ENCODE assay signal across 8 cellular contexts in genomic region chr14:93184391-93185332, GRCh38. TPM values are rescaled to one million over a fixed set of nuclear protein-coding genes. Genes with fewer than 3 reads are reported as not detected.
DNase-seq lines count a peak whose midpoint lies in the region; ATAC-seq and TF ChIP-seq lines count a peak whose summit lies in the region.

TSS of gene LYSET (plus strand) at chr14:93185317. CDS start at chr14:93185406, 89 bp downstream.
TSS of gene MOAP1 (minus strand) at chr14:93184897. CDS start at chr14:93184242, 655 bp downstream.

- H3K4me1 Mint-ChIP-seq in activated T-cell treated with anti-CD3 and anti-CD28 coated beads, Interleukin-2, amount 50 U/mL, for 72 hours (ENCODE audit: low read depth): peaks cover 40% of the 10 kb centered on the region
- peaks cover 29 to 32% of the 10 kb centered on the region in 2 donors for H3K4me1 Mint-ChIP-seq in natural killer cell treated with Interleukin-12 subunit alpha and Interleukin-12 subunit beta and Interleukin-15 and Interleukin-18, amount 100 ng/mL, for 72 hours (ENCODE audit: low read depth in 2 of 2)

- TF ChIP-seq CTCF in fibroblast of lung (conservative IDR thresholded peaks at IDR 0.05 in 1 of 2, IDR thresholded peaks at IDR 0.05 in 1 of 2; ENCODE audit: low read depth in 1 of 2, low read length in 2 of 2): no peak

- H3K27ac ChIP-seq in HUES48 (ENCODE audit: low read depth, low read length): peak within 1 kb of the TSS; percentile 97
- H3K27ac ChIP-seq in fibroblast of lung (ENCODE audit: insufficient read depth, low read length): peak within 1 kb of the TSS; percentile 95

- peak within 1 kb of the TSS; percentile 97 for H3K27ac Mint-ChIP-seq in activated T-cell treated with anti-CD3 and anti-CD28 coated beads, Interleukin-2, amount 50 U/mL, for 72 hours
- peak within 1 kb of the TSS; percentile 86 to 93 for H3K27ac Mint-ChIP-seq in natural killer cell treated with Interleukin-12 subunit alpha and Interleukin-12 subunit beta and Interleukin-15 and Interleukin-18, amount 100 ng/mL, for 72 hours

- ATAC-seq in GM21390 (IDR thresholded peaks at IDR 0.05; ENCODE audit: unreplicated experiment): peak; percentile 78
- peak; percentile 92 to 93 for ATAC-seq in activated T-cell treated with anti-CD3 and anti-CD28 coated beads, Interleukin-2, amount 50 U/mL, for 72 hours (replicated peaks in 1 of 2)
- peak; percentile 94 to 97 for ATAC-seq in natural killer cell treated with Interleukin-12 subunit alpha and Interleukin-12 subunit beta and Interleukin-15 and Interleukin-18, amount 100 ng/mL, for 72 hours
- peak; percentile 87 for ATAC-seq in stimulated activated naive CD8-positive, alpha-beta T cell treated with anti-CD3 and anti-CD28 coated beads, Interleukin-15, Interleukin-2, amounts not matched to agents 100 U/mL and 50 U/mL, for 24 hours

- H3K79me2 ChIP-seq in fibroblast of lung (ENCODE audit: control insufficient read depth, insufficient read depth, low read length): peaks cover 10% of the 10 kb centered on the region

- H3K27me3 Mint-ChIP-seq in activated T-cell treated with anti-CD3 and anti-CD28 coated beads, Interleukin-2, amount 50 U/mL, for 72 hours (ENCODE audit: low read depth): no peaks in the 10 kb centered on the region
- H3K27me3 Mint-ChIP-seq in natural killer cell treated with Interleukin-12 subunit alpha and Interleukin-12 subunit beta and Interleukin-15 and Interleukin-18, amount 100 ng/mL, for 72 hours: no peaks in the 10 kb centered on the region

- H3K9ac ChIP-seq in HUES48 (ENCODE audit: low read depth, low read length) (peak within 1 kb of the TSS; percentile 80), fibroblast of lung (ENCODE audit: insufficient read depth, low read length) (peak within 1 kb of the TSS; percentile 96)

- H3K27me3 ChIP-seq in HUES48 (ENCODE audit: control insufficient read depth, insufficient read depth, low read length) (no peaks in the 10 kb centered on the region), fibroblast of lung (ENCODE audit: control insufficient read depth, insufficient read depth, low read length) (no peaks in the 10 kb centered on the region)

- peak within 1 kb of the TSS; percentile 71 for H3K4me2 ChIP-seq in fibroblast of lung (ENCODE audit: extremely low read depth, insufficient read depth, low read length)

- peak within 1 kb of the TSS; percentile 95 for H2AFZ ChIP-seq in fibroblast of lung (ENCODE audit: low read length)

- H3K9me3 ChIP-seq in HUES48 (ENCODE audit: control insufficient read depth, insufficient read depth, low read length): no peaks in the 10 kb centered on the region
- H3K9me3 ChIP-seq in fibroblast of lung (ENCODE audit: control insufficient read depth, insufficient read depth, low read depth, low read length): no peaks in the 10 kb centered on the region

- no peaks in the 10 kb centered on the region for H3K9me3 Mint-ChIP-seq in activated T-cell treated with anti-CD3 and anti-CD28 coated beads, Interleukin-2, amount 50 U/mL, for 72 hours
- no peaks in the 10 kb centered on the region for H3K9me3 Mint-ChIP-seq in natural killer cell treated with Interleukin-12 subunit alpha and Interleukin-12 subunit beta and Interleukin-15 and Interleukin-18, amount 100 ng/mL, for 72 hours

- H3K36me3 ChIP-seq in HUES48 (ENCODE audit: control insufficient read depth, insufficient read depth, low read length): peaks cover 42% of the 10 kb centered on the region
- H3K36me3 ChIP-seq in fibroblast of lung (ENCODE audit: control insufficient read depth, insufficient read depth, low read length): no peaks in the 10 kb centered on the region

- H3K4me3 Mint-ChIP-seq in activated T-cell treated with anti-CD3 and anti-CD28 coated beads, Interleukin-2, amount 50 U/mL, for 72 hours: peak within 1 kb of the TSS; percentile 94 to 98
- peak within 1 kb of the TSS; percentile 95 for H3K4me3 Mint-ChIP-seq in natural killer cell treated with Interleukin-12 subunit alpha and Interleukin-12 subunit beta and Interleukin-15 and Interleukin-18, amount 100 ng/mL, for 72 hours

- DNase-seq in DMS153 treated with DMSO at 0.1 percent for 48 hours (lab: John Stamatoyannopoulos, UW; ENCODE audit: unreplicated experiment): peak; percentile 36
- DNase-seq in activated T-cell treated with anti-CD3 and anti-CD28 coated beads, Interleukin-2, amount 50 U/mL, for 72 hours: peak; percentile 92 to 94
- DNase-seq in fibroblast of lung (ENCODE audit: low read depth in 2 of 2): peak; percentile 74 to 83
- DNase-seq in natural killer cell treated with Interleukin-12 subunit alpha and Interleukin-12 subunit beta and Interleukin-15 and Interleukin-18, amount 100 ng/mL, for 72 hours (ENCODE audit: low spot score): peak; percentile 95
- peak; percentile 91 for DNase-seq in stimulated activated naive CD8-positive, alpha-beta T cell treated with anti-CD3 and anti-CD28 coated beads, Interleukin-15, Interleukin-2, amounts not matched to agents 100 U/mL and 50 U/mL, for 24 hours

- H3K4me3 ChIP-seq in HUES48 (ENCODE audit: low read depth, low read length): peak within 1 kb of the TSS; percentile 92
- peak within 1 kb of the TSS; percentile 76 to 98 (median 96) for H3K4me3 ChIP-seq in fibroblast of lung (replicated peaks in 1 of 4; ENCODE audit: control extremely low read depth in 1 of 4, insufficient read depth in 1 of 4, low read depth in 3 of 4, low read length in 4 of 4)

- H3K4me1 ChIP-seq in HUES48 (ENCODE audit: control insufficient read depth, insufficient read depth, low read length) (peaks cover 7% of the 10 kb centered on the region), fibroblast of lung (ENCODE audit: control insufficient read depth, extremely low read depth, insufficient read depth, low read length) (no peaks in the 10 kb centered on the region)

- peaks cover 2 to 7% of the 10 kb centered on the region in 2 donors for H3K36me3 Mint-ChIP-seq in activated T-cell treated with anti-CD3 and anti-CD28 coated beads, Interleukin-2, amount 50 U/mL, for 72 hours (ENCODE audit: insufficient read depth in 2 of 2)
- H3K36me3 Mint-ChIP-seq in natural killer cell treated with Interleukin-12 subunit alpha and Interleukin-12 subunit beta and Interleukin-15 and Interleukin-18, amount 100 ng/mL, for 72 hours: peaks cover 13% of the 10 kb centered on the region

- no peaks in the 10 kb centered on the region for H4K20me1 ChIP-seq in fibroblast of lung (ENCODE audit: control insufficient read depth, extremely low read depth, insufficient read depth, low read length)

TF ChIP-seq in PFSK-1, 5 proteins besides CTCF, POLR2A, EP300 and RAD21:
- peak; percentile 13; the same call in 1 of the 2 replicates for TF ChIP-seq SIN3A (IDR thresholded peaks at IDR 0.05; ENCODE audit: borderline replicate concordance, insufficient read depth, low read length)
- TF ChIP-seq FOXP2 (optimal IDR thresholded peaks at IDR 0.05; ENCODE audit: borderline replicate concordance, extremely low read depth, extremely low read length, insufficient read depth): peak; percentile 18
- TF ChIP-seq REST (IDR thresholded peaks at IDR 0.05; ENCODE audit: insufficient read depth in 1 of 2, low read depth in 2 of 2, low read length in 2 of 2): no peak
- TF ChIP-seq TAF1 (IDR thresholded peaks at IDR 0.05; ENCODE audit: borderline replicate concordance, insufficient read depth, low read length): no peak
- peak; percentile 45; the same call in 1 of the 2 replicates for TF ChIP-seq POLR2AphosphoS5 (IDR thresholded peaks at IDR 0.05; ENCODE audit: low read depth, low read length)

RNA-seq across cellular contexts. Expression of gene LYSET, which starts in this region (rescaled TPM):
- polyA plus RNA-seq in PFSK-1 (2012; ENCODE audit: insufficient read length, low read depth): 7.8 TPM
- 10 to 100 TPM; 12.9 to 15.4 TPM for total RNA-seq in activated T-cell treated with anti-CD3 and anti-CD28 coated beads, Interleukin-2, amount 50 U/mL, for 72 hours
- total RNA-seq in fibroblast of lung: 8.5 and 11.6 TPM in 2 replicates
- 11.6 and 11.9 TPM in 2 replicates for polyA plus RNA-seq in fibroblast of lung
- polyA plus RNA-seq in fibroblast of lung (2012): 13.8 and 15.0 TPM in 2 replicates
- polyA minus RNA-seq in fibroblast of lung (ENCODE audit: low replicate concordance): 0.35 and 6.4 TPM in 2 replicates
- total RNA-seq in natural killer cell treated with Interleukin-12 subunit alpha and Interleukin-12 subunit beta and Interleukin-15 and Interleukin-18, amount 100 ng/mL, for 72 hours: 10 to 100 TPM in 1 of 2 donors, 1 to 10 TPM in 1; 8.6 to 11.5 TPM

RNA-seq across cellular contexts. Expression of gene MOAP1, which starts in this region (rescaled TPM):
- 9.5 TPM for polyA plus RNA-seq in PFSK-1 (2012; ENCODE audit: insufficient read length, low read depth)
- 10 to 100 TPM; 21.1 to 27.5 TPM for total RNA-seq in activated T-cell treated with anti-CD3 and anti-CD28 coated beads, Interleukin-2, amount 50 U/mL, for 72 hours
- total RNA-seq in fibroblast of lung: 16.9 and 21.3 TPM in 2 replicates
- 12.4 and 18.5 TPM in 2 replicates for polyA plus RNA-seq in fibroblast of lung
- 8.1 and 10.9 TPM in 2 replicates for polyA plus RNA-seq in fibroblast of lung (2012)
- 5.1 and 6.7 TPM in 2 replicates for polyA minus RNA-seq in fibroblast of lung (ENCODE audit: low replicate concordance)
- total RNA-seq in natural killer cell treated with Interleukin-12 subunit alpha and Interleukin-12 subunit beta and Interleukin-15 and Interleukin-18, amount 100 ng/mL, for 72 hours: 10 to 100 TPM; 18.3 to 30.2 TPM

Comparison
In these comparisons a context has a peak if more than half of its experiments do, and no peak if none do; other contexts are left out.
1. Peak in every context shown above with its lines: DNase-seq, ATAC-seq, H3K4me3 ChIP-seq and H3K27ac ChIP-seq.
2. DNase-seq: peak in every context shown above with its lines; median percentile 95 in natural killer cell treated with Interleukin-12 subunit alpha and Interleukin-12 subunit beta and Interleukin-15 and Interleukin-18, amount 100 ng/mL, for 72 hours; 93 in activated T-cell treated with anti-CD3 and anti-CD28 coated beads, Interleukin-2, amount 50 U/mL, for 72 hours; 91 in stimulated activated naive CD8-positive, alpha-beta T cell treated with anti-CD3 and anti-CD28 coated beads, Interleukin-15, Interleukin-2, amounts not matched to agents 100 U/mL and 50 U/mL, for 24 hours; 78 in fibroblast of lung; 36 in DMS153 treated with DMSO at 0.1 percent for 48 hours.